In genomic region chr11:122100222-122101080, GRCh38 we compare ENCODE assay signal across 8 cellular contexts. TPM values are rescaled to one million over a fixed set of nuclear protein-coding genes. Genes with fewer than 3 reads are reported as not detected.
DNase-seq lines count a peak whose midpoint lies in the region; ATAC-seq, FAIRE-seq and TF ChIP-seq lines count a peak whose summit lies in the region.

No MANE protein-coding gene starts in this region.

- DNase-seq in M059J (ENCODE audit: low read depth) (peak; percentile 65), mammary epithelial cell (peak; percentile 60), keratinocyte (ENCODE audit: low read depth, low spot score) (no peak), MM.1S (no peak)

- no peaks in the 10 kb centered on the region for H3K27me3 ChIP-seq in mammary epithelial cell (ENCODE audit: insufficient read depth, low read length)
- H3K27me3 ChIP-seq in keratinocyte (ENCODE audit: control insufficient read depth, extremely low read depth, insufficient read depth, low read length), result no peaks in the 10 kb centered on the region
- no peaks in the 10 kb centered on the region for H3K27me3 ChIP-seq in stomach smooth muscle (ENCODE audit: control insufficient read depth in 1 of 2, insufficient read depth in 2 of 2, low read length in 2 of 2)
- no peaks in the 10 kb centered on the region for H3K27me3 ChIP-seq in MM.1S (replicated peaks; ENCODE audit: insufficient read depth, low read length)

- in situ Hi-C loops in mammary epithelial cell (cut with MboI; ENCODE audit: low sequenced_read_pairs in 2 of 2), result loop anchor here (5.0 to 25.0 kb wide), 3 partner anchors 57 to 443 kb away; no protein-coding TSS in a partner anchor

- dilution Hi-C loops in mammary epithelial cell (cut with HindIII; ENCODE audit: low sequenced_read_pairs), result loop anchor here (5.0 to 10.0 kb wide), 4 partner anchors 37 to 436 kb away; no protein-coding TSS in a partner anchor
- dilution Hi-C loops in keratinocyte (cut with MboI; ENCODE audit: extremely low pct_ligation_motif_present, low sequenced_read_pairs), result no loop called here

- H3K9me3 ChIP-seq in mammary epithelial cell (replicated peaks; ENCODE audit: insufficient read depth, low read length) (no peaks in the 10 kb centered on the region), keratinocyte (ENCODE audit: control insufficient read depth, low read depth, low read length) (no peaks in the 10 kb centered on the region), stomach smooth muscle (ENCODE audit: control insufficient read depth in 2 of 2, low read length in 2 of 2) (no peaks in the 10 kb centered on the region), MM.1S (replicated peaks; ENCODE audit: insufficient read depth, low read length) (no peaks in the 10 kb centered on the region)

- peak overlapping the region; percentile 5 for H2AFZ ChIP-seq in mammary epithelial cell (ENCODE audit: low read depth, low read length)
- no peak overlapping the region for H2AFZ ChIP-seq in keratinocyte (ENCODE audit: control insufficient read depth, low read length)
- no peak overlapping the region for H2AFZ ChIP-seq in MM.1S (ENCODE audit: low read length)

- no peaks in the 10 kb centered on the region for H3K9me2 ChIP-seq in MM.1S (replicated peaks; ENCODE audit: insufficient read depth, low read length)

- H3K36me3 ChIP-seq in mammary epithelial cell (ENCODE audit: insufficient read depth, low read length), result peaks cover 6% of the 10 kb centered on the region
- H3K36me3 ChIP-seq in keratinocyte (ENCODE audit: control insufficient read depth in 2 of 2, extremely low read depth in 1 of 2, insufficient read depth in 2 of 2, low read length in 2 of 2), result peaks cover 1 to 3% of the 10 kb centered on the region in 2 experiments
- H3K36me3 ChIP-seq in stomach smooth muscle (ENCODE audit: control insufficient read depth in 2 of 2, insufficient read depth in 2 of 2, low read length in 2 of 2), result no peaks in the 10 kb centered on the region
- no peaks in the 10 kb centered on the region for H3K36me3 ChIP-seq in MM.1S (replicated peaks; ENCODE audit: insufficient read depth, low read length)

- H3K4me3 ChIP-seq in mammary epithelial cell (replicated peaks in 1 of 3; ENCODE audit: insufficient read depth in 1 of 3, low read depth in 2 of 3, low read length in 3 of 3), result peak overlapping the region; percentile 52 to 83 (median 72)
- H3K4me3 ChIP-seq in keratinocyte (ENCODE audit: control insufficient read depth in 2 of 3, extremely low read depth in 1 of 3, insufficient read depth in 2 of 3, low read depth in 1 of 3, low read length in 3 of 3), result peak overlapping the region in 2 of 3 experiments; percentile 77 to 82
- peak overlapping the region; percentile 64 to 91 for H3K4me3 ChIP-seq in stomach smooth muscle (ENCODE audit: low read length in 2 of 2)
- H3K4me3 ChIP-seq in MM.1S (ENCODE audit: low read length), result no peak overlapping the region

- TF ChIP-seq CTCF in mammary epithelial cell (conservative IDR thresholded peaks at IDR 0.05 in 1 of 2, IDR thresholded peaks at IDR 0.05 in 1 of 2; ENCODE audit: extremely low read depth in 1 of 2, insufficient read depth in 1 of 2, low read depth in 1 of 2, low read length in 2 of 2) (no peak), keratinocyte (optimal IDR thresholded peaks at IDR 0.05 in 1 of 3, IDR thresholded peaks at IDR 0.05 in 1 of 3, conservative IDR thresholded peaks at IDR 0.05 in 1 of 3; ENCODE audit: extremely low read depth in 1 of 3, insufficient read depth in 2 of 3, low read length in 3 of 3) (no peak), MM.1S (IDR thresholded peaks at IDR 0.05; ENCODE audit: low read length) (no peak)

- H3K9ac ChIP-seq in mammary epithelial cell (ENCODE audit: insufficient read depth, low read length) (peak overlapping the region; percentile 91), keratinocyte (ENCODE audit: control insufficient read depth, extremely low read depth, insufficient read depth, low read length) (peak overlapping the region; percentile 74), stomach smooth muscle (ENCODE audit: low read length in 2 of 2) (peak overlapping the region; percentile 77 to 94), MM.1S (ENCODE audit: low read length) (no peak overlapping the region)

- H4K20me1 ChIP-seq in mammary epithelial cell (ENCODE audit: insufficient read depth, low read length) (no peaks in the 10 kb centered on the region), keratinocyte (ENCODE audit: control insufficient read depth, extremely low read depth, insufficient read depth, low read length) (no peaks in the 10 kb centered on the region), MM.1S (ENCODE audit: insufficient read depth, low read length) (no peaks in the 10 kb centered on the region)

- WGBS in mammary epithelial cell (ENCODE audit: low coverage, missing lambda C conversion rate), result under 1% methylated on average over 22 of the region's 33 CpGs

- no peak for ATAC-seq in GM19397 (IDR thresholded peaks at IDR 0.05; ENCODE audit: unreplicated experiment)
- ATAC-seq in activated CD4-positive, CD25-positive, alpha-beta regulatory T cell treated with anti-CD3 and anti-CD28 coated beads, Interleukin-2, amount 50 U/mL, for 24 hours, result no peak
- no peak for ATAC-seq in GM21360 (IDR thresholded peaks at IDR 0.05; ENCODE audit: unreplicated experiment)

- CTCF ChIA-PET in mammary epithelial cell (lab: Charles Lee; ENCODE audit: low non-redundant PET), result interaction anchor here (0.6 to 1.7 kb wide), 7 partner anchors 8 to 446 kb away, joined by 4 to 21 read pairs (median 6); no protein-coding TSS in a partner anchor

- H3K27ac ChIP-seq in mammary epithelial cell (ENCODE audit: insufficient read depth, low read depth, low read length) (peak overlapping the region; percentile 88), keratinocyte (ENCODE audit: control insufficient read depth, insufficient read depth, low read length) (peak overlapping the region; percentile 67), stomach smooth muscle (ENCODE audit: low read length) (peak overlapping the region; percentile 92), MM.1S (ENCODE audit: low read length) (no peak overlapping the region)

- no peak for FAIRE-seq in keratinocyte (lab: Jason Lieb, UNC)

- peak overlapping the region; percentile 96 for H3K4me2 ChIP-seq in mammary epithelial cell (ENCODE audit: insufficient read depth, low read depth, low read length)
- H3K4me2 ChIP-seq in keratinocyte (ENCODE audit: control insufficient read depth, extremely low read depth, insufficient read depth, low read depth, low read length), result peak overlapping the region; percentile 77
- no peak overlapping the region for H3K4me2 ChIP-seq in MM.1S (ENCODE audit: low read depth, low read length)

- peaks cover 49% of the 10 kb centered on the region for H3K4me1 ChIP-seq in mammary epithelial cell (ENCODE audit: insufficient read depth, low read length)
- peaks cover 75% of the 10 kb centered on the region for H3K4me1 ChIP-seq in keratinocyte (ENCODE audit: control insufficient read depth, extremely low read depth, insufficient read depth, low read length)
- H3K4me1 ChIP-seq in stomach smooth muscle (ENCODE audit: control insufficient read depth, insufficient read depth, low read length), result peaks cover 5% of the 10 kb centered on the region
- H3K4me1 ChIP-seq in MM.1S (ENCODE audit: low read length), result no peaks in the 10 kb centered on the region

- BruUV-seq in mammary epithelial cell (replicated peaks; lab: Mats Ljungman, UMichigan), result no TSS peak

- H3K9me1 ChIP-seq in keratinocyte (ENCODE audit: control insufficient read depth, extremely low read depth, insufficient read depth, low read length), result no peaks in the 10 kb centered on the region

- intact Hi-C loops in mammary epithelial cell (cut with micrococcal nuclease), result loop anchor here (1.0 to 2.0 kb wide), 7 partner anchors 56 to 444 kb away; no protein-coding TSS in a partner anchor

- H3F3A ChIP-seq in MM.1S (ENCODE audit: insufficient read depth, low read length), result no peaks in the 10 kb centered on the region

- H3K79me2 ChIP-seq in mammary epithelial cell (ENCODE audit: insufficient read depth, low read length), result peaks cover 98% of the 10 kb centered on the region
- peaks cover 46% of the 10 kb centered on the region for H3K79me2 ChIP-seq in keratinocyte (ENCODE audit: control insufficient read depth, insufficient read depth, low read length)
- no peaks in the 10 kb centered on the region for H3K79me2 ChIP-seq in MM.1S (ENCODE audit: low read length)

RNA-seq across cellular contexts. Expression of gene BLID, which starts 15.6 kb away (rescaled TPM):
- 0.39 and 0.74 TPM in 2 replicates for total RNA-seq in M059J (2014; rRNA removed; shearing (Covaris generic))
- 1 to 10 TPM; 5.2 to 5.6 TPM for total RNA-seq in mammary epithelial cell
- polyA plus RNA-seq in mammary epithelial cell, result not detected
- not detected for polyA minus RNA-seq in mammary epithelial cell
- 0.18 TPM in 1 of 3 replicates, not detected in the others for polyA plus RNA-seq in keratinocyte
- not detected for polyA plus RNA-seq in keratinocyte (2011; ENCODE audit: low read depth)
- polyA plus RNA-seq in keratinocyte (2011; cell fraction: cytosol; rRNA removed), result not detected in 2 replicates
- polyA plus RNA-seq in keratinocyte (2011; cell fraction: nucleus; rRNA removed), result 0.49 and 0.75 TPM in 2 replicates
- not detected in 2 replicates for polyA plus RNA-seq in keratinocyte (2012; ENCODE audit: low replicate concordance)
- 2.0 to 11.3 TPM in 2 of 3 replicates, not detected in the other for polyA minus RNA-seq in keratinocyte
- polyA minus RNA-seq in keratinocyte (2011; cell fraction: cytosol; rRNA and poly(A)+ RNA removed), result not detected
- polyA minus RNA-seq in keratinocyte (2011; cell fraction: nucleus; rRNA and poly(A)+ RNA removed), result 5.9 and 9.7 TPM in 2 replicates

Comparison
In these comparisons a context has a peak if more than half of its experiments do, and no peak if none do; other contexts are left out.
1. DNase-seq: peak in M059J (single experiment) and mammary epithelial cell (single experiment); none in keratinocyte (single experiment) and MM.1S (single experiment).